16 cellular contexts compared by ENCODE assay signal in the genomic region with DNA sequence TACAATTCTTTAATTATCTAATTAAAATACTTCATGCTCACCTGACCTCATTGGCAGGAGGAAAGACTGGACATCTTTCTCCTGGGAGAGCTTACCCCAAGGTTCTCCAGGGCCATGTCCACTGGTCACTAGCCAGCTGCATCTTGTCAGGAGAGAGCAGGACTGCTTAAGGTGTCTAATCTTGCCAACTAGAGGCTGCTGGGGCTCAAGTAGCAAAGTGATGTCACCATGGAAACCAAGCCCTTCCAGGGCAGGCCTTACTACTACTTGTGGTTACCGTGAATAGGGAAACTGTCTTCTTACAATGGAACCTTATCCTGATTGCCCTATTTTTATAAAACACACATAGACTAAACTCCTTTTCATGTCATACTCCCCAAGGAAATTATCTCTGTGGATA.
"Had no signal": no experiment of that assay in that cellular context is flagged by ENCODE, and none has a peak within 500 bp of the region (broad histone marks: within the 10 kb centered on the region; RNA-seq: fewer than 3 reads in every experiment).

No MANE protein-coding gene starts in this region.

- ATAC-seq: activated CD4-positive, alpha-beta T cell treated with anti-CD3 and anti-CD28 coated beads for 36 hours; activated CD8-positive, alpha-beta T cell treated with anti-CD3 and anti-CD28 coated beads for 36 hours; stimulated activated memory B cell treated with anti-CD40 and anti-IgM and Interleukin-4, amounts not matched to agents 10 μg/mL and 1 μg/mL and 100 μg/mL, for 72 hours had no signal

- DNase-seq: activated CD4-positive, alpha-beta T cell treated with anti-CD3 and anti-CD28 coated beads for 36 hours; activated CD8-positive, alpha-beta memory T cell treated with anti-CD3 and anti-CD28 coated beads, Interleukin-2, amount 50 U/mL, for 4 hours; activated CD8-positive, alpha-beta T cell treated with anti-CD3 and anti-CD28 coated beads for 36 hours; activated naive CD4-positive, alpha-beta T cell; esophagus squamous epithelium; heart left ventricle; kidney; naive B cell; posterior cingulate gyrus; tibial artery had no signal

- H3K36me3 ChIP-seq: ascending aorta, esophagus squamous epithelium, heart left ventricle, tibial artery, vagina had no signal

- H3K9me3 ChIP-seq: ascending aorta, esophagus squamous epithelium, heart left ventricle, tibial artery, vagina had no signal

- H3K4me3 ChIP-seq: ascending aorta, esophagus squamous epithelium, heart left ventricle, lung, tibial artery, vagina had no signal

- H3K4me1 ChIP-seq: ascending aorta, esophagus squamous epithelium, heart left ventricle, tibial artery had no signal

- FAIRE-seq: colon, frontal cortex, kidney had no signal

- H3K27me3 ChIP-seq: ascending aorta, vagina had no signal

- H3K27ac ChIP-seq: ascending aorta, esophagus squamous epithelium, heart left ventricle, tibial artery, vagina had no signal
